In genomic region chr19:39297931-39298634, GRCh38 we compare ENCODE assay signal across 10 cellular contexts. TPM values are rescaled to one million over a fixed set of nuclear protein-coding genes. Genes with fewer than 3 reads are reported as not detected.
DNase-seq lines count a peak whose midpoint lies in the region; ATAC-seq, FAIRE-seq and TF ChIP-seq lines count a peak whose summit lies in the region.
"Had no signal": no experiment of that assay in that cellular context is flagged by ENCODE, and none has a peak within 500 bp of the region (broad histone marks: within the 10 kb centered on the region; RNA-seq: fewer than 3 reads in every experiment).

No MANE protein-coding gene starts in this region.

- H3K4me2 ChIP-seq in H1 (ENCODE audit: insufficient read depth in 1 of 2, low read depth in 2 of 2, low read length in 2 of 2), result no peak overlapping the region

- peak overlapping the region; percentile 61 for H3K27ac Mint-ChIP-seq in T-helper 17 cell

- DNase-seq in T-helper 17 cell (peak in 1 of 3 donors; percentile 27), H1 (ENCODE audit: low read depth in 1 of 2, low spot score in 2 of 2) (no peak), vagina (ENCODE audit: extremely low spot score in 2 of 2) (no peak), SIG-M5 treated with dmso at 0.1 percent for 504 hours (lab: John Stamatoyannopoulos, UW; ENCODE audit: unreplicated experiment) (no peak), foreskin keratinocyte (no peak)
- DNase-seq in activated CD8-positive, alpha-beta memory T cell treated with anti-CD3 and anti-CD28 coated beads, Interleukin-2, amount 50 U/mL, for 48 hours, result peak; percentile 72
- DNase-seq in stimulated activated CD8-positive, alpha-beta memory T cell treated with anti-CD3 and anti-CD28 coated beads, Interleukin-7, amount 100 ng/mL, for 1 hour (ENCODE audit: low read depth in 2 of 2), result peak; percentile 26 to 29
- DNase-seq: glutamatergic neuron, NCI-H748 treated with DMSO at 0.1 percent for 48 hours had no signal

- H3K4me3 ChIP-seq in H1 (ENCODE audit: extremely low read depth in 1 of 4, insufficient read depth in 2 of 4, low read depth in 3 of 4, low read length in 4 of 4) (no peak overlapping the region), vagina (no peak overlapping the region)

- H4K5ac ChIP-seq in H1 (ENCODE audit: insufficient read length, low read depth, low read length), result no peak overlapping the region

- peaks cover 0 to 3% of the 10 kb centered on the region in 2 experiments for H4K20me1 ChIP-seq in H1 (replicated peaks in 1 of 2; ENCODE audit: control insufficient read depth in 1 of 2, insufficient read depth in 2 of 2, low read length in 2 of 2)

- H3K27me3 ChIP-seq in H1 (replicated peaks in 1 of 4; ENCODE audit: control insufficient read depth in 3 of 4, extremely low read depth in 1 of 4, insufficient read depth in 3 of 4, low read length in 3 of 4), result no peaks in the 10 kb centered on the region
- H3K27me3 ChIP-seq in vagina, result no peaks in the 10 kb centered on the region
- peaks cover 4% of the 10 kb centered on the region for H3K27me3 ChIP-seq in foreskin keratinocyte

- no peak overlapping the region for H2AK5ac ChIP-seq in H1 (ENCODE audit: low read depth, low read length)

- no peak for TF ChIP-seq CTCF in H1 (IDR thresholded peaks at IDR 0.05; ENCODE audit: control extremely low read depth in 1 of 3, insufficient read depth in 1 of 3, low read depth in 1 of 3, low read length in 3 of 3)
- no peak for TF ChIP-seq CTCF in vagina (IDR thresholded peaks at IDR 0.05)
- no peak for TF ChIP-seq CTCF in foreskin keratinocyte (conservative IDR thresholded peaks at IDR 0.05)

- H2BK5ac ChIP-seq in H1 (ENCODE audit: low read depth, low read length), result no peak overlapping the region

- peaks cover 10% of the 10 kb centered on the region for H3K27me3 Mint-ChIP-seq in T-helper 17 cell

- no peak overlapping the region for H3K23ac ChIP-seq in H1 (ENCODE audit: insufficient read length)

- H3K27ac ChIP-seq in H1 (ENCODE audit: low read depth, low read length), result no peak overlapping the region
- no peak overlapping the region for H3K27ac ChIP-seq in vagina
- no peak overlapping the region for H3K27ac ChIP-seq in foreskin keratinocyte

- TF ChIP-seq EP300 in H1 (IDR thresholded peaks at IDR 0.05; ENCODE audit: borderline replicate concordance in 1 of 2, low read depth in 2 of 2, low read length in 2 of 2), result no peak

- TF ChIP-seq POLR2A in H1 (IDR thresholded peaks at IDR 0.05; ENCODE audit: control extremely low read depth in 1 of 2, low read depth in 2 of 2, low read length in 2 of 2) (no peak), vagina (IDR thresholded peaks at IDR 0.05) (no peak)

- peak overlapping the region; percentile 45 for H4K8ac ChIP-seq in H1 (ENCODE audit: extremely low read depth, insufficient read depth, low read length)

- H4K91ac ChIP-seq in H1 (replicated peaks; ENCODE audit: insufficient read length, low read length), result no peak overlapping the region

- no peak for FAIRE-seq in H1 (lab: Jason Lieb, UNC)

- H3K4me1 Mint-ChIP-seq in T-helper 17 cell, result peaks cover 24% of the 10 kb centered on the region

- H3K36me3 ChIP-seq in H1 (ENCODE audit: control insufficient read depth in 2 of 4, insufficient read depth in 4 of 4, low read length in 3 of 4) (no peaks in the 10 kb centered on the region), vagina (no peaks in the 10 kb centered on the region)

- H3K4me3 Mint-ChIP-seq in T-helper 17 cell, result peak overlapping the region; percentile 84

- no peak overlapping the region for H2BK12ac ChIP-seq in H1 (ENCODE audit: low read depth, low read length)

- CTCF ChIA-PET in H1 (lab: Charles Lee; ENCODE audit: partially characterized antibody), result interaction anchor here (0.7 kb wide), 1 partner anchor 81 kb away, joined by 3 read pairs; no protein-coding TSS in a partner anchor

- no peak overlapping the region for H3K4ac ChIP-seq in H1 (replicated peaks; ENCODE audit: insufficient read length, low read depth, low read length)

- H3K23me2 ChIP-seq in H1 (ENCODE audit: low read depth, low read length), result peaks cover 2% of the 10 kb centered on the region; the same call in 1 of the 2 replicates

- no peak overlapping the region; the same call in 1 of the 2 replicates for H2AFZ ChIP-seq in H1 (ENCODE audit: low read length)

- ATAC-seq in T-helper 17 cell (peak; percentile 99), GM21526 (IDR thresholded peaks at IDR 0.05; ENCODE audit: low FRiP score, unreplicated experiment) (no peak), foreskin keratinocyte (no peak)

- no peaks in the 10 kb centered on the region for H3K36me3 Mint-ChIP-seq in T-helper 17 cell (ENCODE audit: low read depth)

- H3K79me2 ChIP-seq in H1 (ENCODE audit: control insufficient read depth in 1 of 2, insufficient read depth in 2 of 2, low read length in 2 of 2), result no peaks in the 10 kb centered on the region

- 92% methylated on average over 17 of the region's 17 CpGs; no CpG with 5 or more reads in 1 of the 2 experiments for WGBS in H1 (ENCODE audit: extremely low coverage in 1 of 2, insufficient coverage in 1 of 2, insufficient read length in 1 of 2, insufficient replicate concordance in 2 of 2, low coverage in 1 of 2, low lambda C conversion rate in 2 of 2, missing lambda C conversion rate in 1 of 2), 2 experiments

- POLR2A ChIA-PET in H1 (lab: Charles Lee; ENCODE audit: partially characterized antibody), result no interaction called here

- no peak overlapping the region for H2BK120ac ChIP-seq in H1 (replicated peaks; ENCODE audit: low read depth, low read length)

- intact Hi-C loops in vagina (cut with DNase I), result no loop called here

- no peak for TF ChIP-seq RAD21 in H1 (IDR thresholded peaks at IDR 0.05 in 1 of 2, conservative IDR thresholded peaks at IDR 0.05 in 1 of 2; ENCODE audit: low read depth in 2 of 2, low read length in 2 of 2)

- H3K4me1 ChIP-seq in H1 (replicated peaks in 1 of 4; ENCODE audit: control insufficient read depth in 3 of 4, insufficient read depth in 4 of 4, low read length in 3 of 4) (peaks cover 0 to 2% (median 0%) of the 10 kb centered on the region in 4 experiments; a peak in 2 of 7 replicates), vagina (no peaks in the 10 kb centered on the region), foreskin keratinocyte (no peaks in the 10 kb centered on the region)

- no peaks in the 10 kb centered on the region for H3K9me3 ChIP-seq in T-helper 17 cell (ENCODE audit: control insufficient read depth, low read length, poor library complexity, severe bottlenecking)
- no peaks in the 10 kb centered on the region for H3K9me3 ChIP-seq in H1 (ENCODE audit: insufficient read depth in 2 of 2, low read depth in 1 of 2, low read length in 1 of 2)
- H3K9me3 ChIP-seq in vagina, result no peaks in the 10 kb centered on the region

- no peak overlapping the region for H3K14ac ChIP-seq in H1 (ENCODE audit: insufficient read length)

- no peak overlapping the region for H3K18ac ChIP-seq in H1 (ENCODE audit: extremely low read depth, low read length)

- no peak overlapping the region for H3K56ac ChIP-seq in H1 (replicated peaks; ENCODE audit: insufficient read length, low read depth, low read length)

- H3K79me1 ChIP-seq in H1 (ENCODE audit: low read depth, low read length), result no peaks in the 10 kb centered on the region

- no peak overlapping the region for H2BK15ac ChIP-seq in H1 (ENCODE audit: low read length)

- no peak overlapping the region for H3K9ac ChIP-seq in H1 (replicated peaks in 1 of 4; ENCODE audit: extremely low read depth in 1 of 4, low read depth in 3 of 4, low read length in 3 of 4)

- 0 out of 2 replicates have a peak overlapping the region, but pooled peaks have one; percentile 7 for H2BK20ac ChIP-seq in H1 (ENCODE audit: low read length)

RNA-seq across cellular contexts. Expression of gene IFNL1, which starts 1.9 kb away (rescaled TPM):
- not detected for total RNA-seq in T-helper 17 cell
- not detected in 2 replicates for total RNA-seq in H1 (2021; fragmentation: NEBNext Ultra II Directional; extraction: Animal tissue kit (Norgen Biotek cat#: 25700))
- polyA plus RNA-seq in H1 (2011; rRNA removed), result not detected in 2 replicates
- polyA plus RNA-seq in H1 (2011; cell fraction: cytosol; rRNA removed), result not detected
- polyA plus RNA-seq in H1 (2011; cell fraction: nucleus; rRNA removed), result not detected
- polyA plus RNA-seq in H1 (2012, experiment 1 of 2), result not detected in 4 replicates
- polyA plus RNA-seq in H1 (2012, experiment 2 of 2), result not detected
- not detected for polyA plus RNA-seq in H1 (2013, experiment 1 of 2)
- not detected for polyA plus RNA-seq in H1 (2013, experiment 2 of 2)
- not detected in 2 replicates for polyA minus RNA-seq in H1 (2011; rRNA and poly(A)+ RNA removed)
- polyA minus RNA-seq in H1 (2011; cell fraction: cytosol; rRNA and poly(A)+ RNA removed), result not detected
- not detected for polyA minus RNA-seq in H1 (2011; cell fraction: nucleus; rRNA and poly(A)+ RNA removed)
- not detected for total RNA-seq in vagina
- total RNA-seq in foreskin keratinocyte, result not detected in 2 replicates
- polyA plus RNA-seq in foreskin keratinocyte, result not detected in 2 replicates

RNA-seq across cellular contexts. Expression of gene LRFN1, which starts 22.6 kb away (rescaled TPM):
- 1 to 10 TPM; 2.2 to 3.7 TPM for total RNA-seq in T-helper 17 cell
- 6.6 and 7.5 TPM in 2 replicates for total RNA-seq in H1 (2021; fragmentation: NEBNext Ultra II Directional; extraction: Animal tissue kit (Norgen Biotek cat#: 25700))
- polyA plus RNA-seq in H1 (2011; rRNA removed), result 2.4 and 6.1 TPM in 2 replicates
- polyA plus RNA-seq in H1 (2011; cell fraction: cytosol; rRNA removed), result 2.3 TPM
- 3.7 TPM for polyA plus RNA-seq in H1 (2011; cell fraction: nucleus; rRNA removed)
- 1.9 to 4.8 TPM (median 3.9 TPM) in 4 replicates for polyA plus RNA-seq in H1 (2012, experiment 1 of 2)
- polyA plus RNA-seq in H1 (2012, experiment 2 of 2), result 3.1 TPM
- 8.1 TPM for polyA plus RNA-seq in H1 (2013, experiment 1 of 2)
- polyA plus RNA-seq in H1 (2013, experiment 2 of 2), result 8.5 TPM
- 0.68 and 1.4 TPM in 2 replicates for polyA minus RNA-seq in H1 (2011; rRNA and poly(A)+ RNA removed)
- 3.8 TPM for polyA minus RNA-seq in H1 (2011; cell fraction: cytosol; rRNA and poly(A)+ RNA removed)
- 5.0 TPM for polyA minus RNA-seq in H1 (2011; cell fraction: nucleus; rRNA and poly(A)+ RNA removed)
- 3.9 TPM for total RNA-seq in vagina
- 0.14 and 0.20 TPM in 2 replicates for total RNA-seq in foreskin keratinocyte
- polyA plus RNA-seq in foreskin keratinocyte, result 0.16 and 0.22 TPM in 2 replicates

RNA-seq across cellular contexts. Expression of gene IFNL2, which starts 29.9 kb away (rescaled TPM):
- total RNA-seq in T-helper 17 cell (not detected), vagina (not detected), foreskin keratinocyte (not detected in 2 replicates)
- total RNA-seq in H1 (2021; fragmentation: NEBNext Ultra II Directional; extraction: Animal tissue kit (Norgen Biotek cat#: 25700)), result not detected in 2 replicates
- polyA plus RNA-seq in H1 (2011; rRNA removed) (not detected in 2 replicates), foreskin keratinocyte (not detected in 2 replicates)
- polyA plus RNA-seq in H1 (2011; cell fraction: cytosol; rRNA removed), result not detected
- polyA plus RNA-seq in H1 (2011; cell fraction: nucleus; rRNA removed), result not detected
- not detected in 4 replicates for polyA plus RNA-seq in H1 (2012, experiment 1 of 2)
- not detected for polyA plus RNA-seq in H1 (2012, experiment 2 of 2)
- polyA plus RNA-seq in H1 (2013, experiment 1 of 2), result not detected
- not detected for polyA plus RNA-seq in H1 (2013, experiment 2 of 2)
- polyA minus RNA-seq in H1 (2011; rRNA and poly(A)+ RNA removed), result not detected in 2 replicates
- polyA minus RNA-seq in H1 (2011; cell fraction: cytosol; rRNA and poly(A)+ RNA removed), result not detected
- not detected for polyA minus RNA-seq in H1 (2011; cell fraction: nucleus; rRNA and poly(A)+ RNA removed)

RNA-seq across cellular contexts. Expression of gene GMFG, which starts 37.8 kb away (rescaled TPM):
- total RNA-seq in T-helper 17 cell (100 to 1,000 TPM; 351 to 377 TPM), vagina (7.1 TPM), foreskin keratinocyte (not detected in 2 replicates)
- total RNA-seq in H1 (2021; fragmentation: NEBNext Ultra II Directional; extraction: Animal tissue kit (Norgen Biotek cat#: 25700)), result not detected in 2 replicates
- polyA plus RNA-seq in H1 (2011; rRNA removed) (0.24 and 0.26 TPM in 2 replicates), foreskin keratinocyte (0.21 and 0.31 TPM in 2 replicates)
- 0.17 TPM for polyA plus RNA-seq in H1 (2011; cell fraction: cytosol; rRNA removed)
- not detected for polyA plus RNA-seq in H1 (2011; cell fraction: nucleus; rRNA removed)
- 0.36 to 0.66 TPM (median 0.58 TPM) in 3 of 4 replicates, not detected in the other for polyA plus RNA-seq in H1 (2012, experiment 1 of 2)
- polyA plus RNA-seq in H1 (2012, experiment 2 of 2), result not detected
- 0.77 TPM for polyA plus RNA-seq in H1 (2013, experiment 1 of 2)
- 0.53 TPM for polyA plus RNA-seq in H1 (2013, experiment 2 of 2)
- 1.9 TPM in 1 of 2 replicates, not detected in the other for polyA minus RNA-seq in H1 (2011; rRNA and poly(A)+ RNA removed)
- not detected for polyA minus RNA-seq in H1 (2011; cell fraction: cytosol; rRNA and poly(A)+ RNA removed)
- polyA minus RNA-seq in H1 (2011; cell fraction: nucleus; rRNA and poly(A)+ RNA removed), result not detected

RNA-seq across cellular contexts. Expression of gene SAMD4B, which starts 44.1 kb away (rescaled TPM):
- total RNA-seq in T-helper 17 cell (10 to 100 TPM; 64.2 to 93.2 TPM), vagina (128 TPM), foreskin keratinocyte (61.2 and 63.2 TPM in 2 replicates)
- 158 and 161 TPM in 2 replicates for total RNA-seq in H1 (2021; fragmentation: NEBNext Ultra II Directional; extraction: Animal tissue kit (Norgen Biotek cat#: 25700))
- polyA plus RNA-seq in H1 (2011; rRNA removed) (137 and 189 TPM in 2 replicates), foreskin keratinocyte (70.6 and 72.8 TPM in 2 replicates)
- polyA plus RNA-seq in H1 (2011; cell fraction: cytosol; rRNA removed), result 75.7 TPM
- polyA plus RNA-seq in H1 (2011; cell fraction: nucleus; rRNA removed), result 158 TPM
- 128 to 184 TPM (median 152 TPM) in 4 replicates for polyA plus RNA-seq in H1 (2012, experiment 1 of 2)
- polyA plus RNA-seq in H1 (2012, experiment 2 of 2), result 152 TPM
- 146 TPM for polyA plus RNA-seq in H1 (2013, experiment 1 of 2)
- 143 TPM for polyA plus RNA-seq in H1 (2013, experiment 2 of 2)
- polyA minus RNA-seq in H1 (2011; rRNA and poly(A)+ RNA removed), result 84.1 and 116 TPM in 2 replicates
- 86.4 TPM for polyA minus RNA-seq in H1 (2011; cell fraction: cytosol; rRNA and poly(A)+ RNA removed)
- 65.0 TPM for polyA minus RNA-seq in H1 (2011; cell fraction: nucleus; rRNA and poly(A)+ RNA removed)

Comparison
In these comparisons a context has a peak if more than half of its experiments do, and no peak if none do; other contexts are left out.
1. DNase-seq: peak in activated CD8-positive, alpha-beta memory T cell treated with anti-CD3 and anti-CD28 coated beads, Interleukin-2, amount 50 U/mL, for 48 hours (single experiment) and stimulated activated CD8-positive, alpha-beta memory T cell treated with anti-CD3 and anti-CD28 coated beads, Interleukin-7, amount 100 ng/mL, for 1 hour (2 of 2); none in H1 (0 of 2), vagina (0 of 2), SIG-M5 treated with dmso at 0.1 percent for 504 hours (single experiment) and foreskin keratinocyte (0 of 2).